Comparison of ENCODE assay signal across 8 cellular contexts in the genomic region with DNA sequence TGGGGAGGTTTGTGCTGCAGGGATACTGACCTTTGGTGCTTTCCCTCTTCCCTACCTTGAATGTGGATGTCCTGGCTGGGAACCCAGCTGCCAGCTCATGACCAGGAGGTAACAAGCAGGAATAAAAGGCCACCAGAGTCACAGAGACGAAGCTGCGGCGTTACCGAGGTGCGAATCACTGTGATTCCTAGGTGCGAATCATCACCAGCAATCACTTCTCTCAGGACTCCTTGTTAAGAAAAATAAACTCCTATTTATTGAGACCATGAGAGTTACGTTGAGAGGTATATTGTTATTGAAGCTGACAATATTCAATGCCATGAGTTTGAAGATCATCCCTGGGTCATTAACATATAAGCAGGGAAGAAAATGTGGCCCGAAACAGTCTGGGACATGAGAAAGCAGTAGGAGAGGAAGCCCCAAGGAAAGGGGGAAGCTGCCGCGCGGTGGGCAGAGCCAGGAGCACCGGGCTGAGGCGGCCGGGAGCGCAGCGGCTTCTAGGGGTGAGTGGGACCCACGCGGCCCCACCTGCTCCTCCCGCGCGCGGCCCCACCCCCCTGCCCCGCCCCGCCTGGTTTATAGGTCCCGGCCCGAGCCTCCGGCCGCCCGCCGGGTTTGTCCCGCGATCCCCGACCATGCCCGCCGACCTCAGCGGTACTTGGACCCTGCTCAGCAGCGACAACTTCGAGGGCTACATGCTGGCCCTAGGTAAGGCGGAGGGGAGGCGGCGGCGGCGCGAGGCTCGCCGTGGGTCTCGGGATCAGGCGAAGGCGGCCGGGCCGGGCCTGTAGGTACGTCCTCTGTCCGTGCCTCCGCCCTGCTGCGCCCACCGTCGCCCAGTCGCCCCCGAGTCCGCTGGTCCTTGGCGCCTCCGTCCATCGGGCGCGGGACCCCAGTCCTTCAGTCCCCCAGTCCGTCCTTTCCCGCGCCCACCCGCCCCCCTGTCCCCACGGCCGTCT. TPM values are rescaled to one million over a fixed set of nuclear protein-coding genes. Genes with fewer than 3 reads are reported as not detected.
DNase-seq lines count a peak whose midpoint lies in the region; ATAC-seq and TF ChIP-seq lines count a peak whose summit lies in the region.

Gene RBP7, plus strand, starts transcription at position 605 of the 959 bp plus-strand sequence. Its CDS starts 31 bp downstream, at position 636.

- WGBS in mammary epithelial cell (ENCODE audit: low coverage, missing lambda C conversion rate), result 29% methylated on average over 11 of the region's 71 CpGs

- no TSS peak for BruUV-seq in mammary epithelial cell (replicated peaks; lab: Mats Ljungman, UMichigan)

- no peak for ATAC-seq in stimulated activated naive CD8-positive, alpha-beta T cell treated with anti-CD3 and anti-CD28 coated beads, Interleukin-15, Interleukin-2, amounts not matched to agents 100 U/mL and 50 U/mL, for 24 hours

- DNase-seq in GM06990 (ENCODE audit: extremely low read depth, insufficient read length) (no peak), NOMO-1 treated with DMSO at 0.1 percent for 48 hours (lab: John Stamatoyannopoulos, UW; ENCODE audit: unreplicated experiment) (peak; percentile 14), mammary epithelial cell (no peak), kidney tubule cell (ENCODE audit: low spot score) (peak; percentile 72), NK-92 (lab: John Stamatoyannopoulos, UW; ENCODE audit: unreplicated experiment) (no peak), occipital lobe (lab: John Stamatoyannopoulos, UW) (no peak), RKO (ENCODE audit: low spot score) (no peak)
- peak; percentile 14 for DNase-seq in stimulated activated naive CD8-positive, alpha-beta T cell treated with anti-CD3 and anti-CD28 coated beads, Interleukin-15, Interleukin-2, amounts not matched to agents 100 U/mL and 50 U/mL, for 24 hours

- intact Hi-C loops in mammary epithelial cell (cut with micrococcal nuclease), result no loop called here

- TF ChIP-seq CTCF in GM06990 (IDR thresholded peaks at IDR 0.05; ENCODE audit: insufficient read depth, low read length, poor library complexity, severe bottlenecking) (no peak), mammary epithelial cell (conservative IDR thresholded peaks at IDR 0.05 in 1 of 2, IDR thresholded peaks at IDR 0.05 in 1 of 2; ENCODE audit: extremely low read depth in 1 of 2, insufficient read depth in 1 of 2, low read depth in 1 of 2, low read length in 2 of 2) (no peak)

- dilution Hi-C loops in mammary epithelial cell (cut with HindIII; ENCODE audit: low sequenced_read_pairs), result no loop called here

- peak within 1 kb of the TSS; percentile 98 for H3K4me2 ChIP-seq in mammary epithelial cell (ENCODE audit: insufficient read depth, low read depth, low read length)

- H2AFZ ChIP-seq in mammary epithelial cell (ENCODE audit: low read depth, low read length), result peak within 1 kb of the TSS; percentile 71

- H3K4me3 ChIP-seq in GM06990 (replicated peaks; ENCODE audit: low read depth, low read length) (peak within 1 kb of the TSS; percentile 33), mammary epithelial cell (replicated peaks in 1 of 3; ENCODE audit: insufficient read depth in 1 of 3, low read depth in 2 of 3, low read length in 3 of 3) (peak within 1 kb of the TSS; percentile 33 to 46 (median 45))

- H3K79me2 ChIP-seq in mammary epithelial cell (ENCODE audit: insufficient read depth, low read length), result no peaks in the 10 kb centered on the region

- no peaks in the 10 kb centered on the region for H3K36me3 ChIP-seq in GM06990 (ENCODE audit: control insufficient read depth, insufficient read depth, low read length)
- H3K36me3 ChIP-seq in mammary epithelial cell (ENCODE audit: insufficient read depth, low read length), result no peaks in the 10 kb centered on the region

- CTCF ChIA-PET in mammary epithelial cell (lab: Charles Lee; ENCODE audit: low non-redundant PET), result no interaction called here

- no peak within 1 kb of the TSS for H3K27ac ChIP-seq in mammary epithelial cell (ENCODE audit: insufficient read depth, low read depth, low read length)

- no peaks in the 10 kb centered on the region for H4K20me1 ChIP-seq in mammary epithelial cell (ENCODE audit: insufficient read depth, low read length)

- H3K9ac ChIP-seq in mammary epithelial cell (ENCODE audit: insufficient read depth, low read length), result no peak within 1 kb of the TSS

- peaks cover 7% of the 10 kb centered on the region for H3K4me1 ChIP-seq in mammary epithelial cell (ENCODE audit: insufficient read depth, low read length)

- in situ Hi-C loops in mammary epithelial cell (cut with MboI; ENCODE audit: low sequenced_read_pairs in 2 of 2), result no loop called here

- H3K27me3 ChIP-seq in GM06990 (replicated peaks; ENCODE audit: control insufficient read depth, insufficient read depth, low read length) (no peaks in the 10 kb centered on the region), mammary epithelial cell (ENCODE audit: insufficient read depth, low read length) (peaks cover 16% of the 10 kb centered on the region)

- H3K9me3 ChIP-seq in mammary epithelial cell (replicated peaks; ENCODE audit: insufficient read depth, low read length), result no peaks in the 10 kb centered on the region

RNA-seq across cellular contexts. Expression of gene RBP7, which starts in this region (rescaled TPM):
- total RNA-seq in mammary epithelial cell (under 1 TPM in 1 of 2 donors, not detected in 1; 0.50 TPM), occipital lobe (not detected)
- polyA plus RNA-seq in mammary epithelial cell, result 0.48 TPM
- polyA minus RNA-seq in mammary epithelial cell, result not detected

Comparison
In these comparisons a context has a peak if more than half of its experiments do, and no peak if none do; other contexts are left out.
1. DNase-seq: peak in NOMO-1 treated with DMSO at 0.1 percent for 48 hours (single experiment), kidney tubule cell (single experiment) and stimulated activated naive CD8-positive, alpha-beta T cell treated with anti-CD3 and anti-CD28 coated beads, Interleukin-15, Interleukin-2, amounts not matched to agents 100 U/mL and 50 U/mL, for 24 hours (single experiment); none in GM06990 (single experiment), mammary epithelial cell (single experiment), NK-92 (single experiment), occipital lobe (single experiment) and RKO (single experiment).